6 cellular contexts compared by ENCODE assay signal in the genomic region with DNA sequence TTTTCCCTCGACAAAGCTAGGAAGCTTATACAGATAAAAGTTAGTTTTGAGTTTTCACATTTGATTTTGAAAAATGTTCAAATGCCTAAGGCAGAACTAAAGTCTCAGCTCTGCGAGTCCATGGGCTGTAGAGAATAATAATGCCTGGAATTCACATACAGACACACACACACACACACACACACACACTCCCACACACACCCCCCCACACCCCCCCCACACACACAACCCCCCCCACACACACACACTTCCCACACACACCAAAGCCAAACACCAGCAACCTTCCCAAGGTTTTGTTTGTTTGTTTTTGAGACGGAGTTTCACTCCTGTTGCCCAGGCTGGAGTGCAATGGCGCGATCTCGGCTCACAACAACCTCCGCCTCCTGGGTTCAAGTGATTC.
"Had no signal": no experiment of that assay in that cellular context is flagged by ENCODE, and none has a peak within 500 bp of the region (broad histone marks: within the 10 kb centered on the region; RNA-seq: fewer than 3 reads in every experiment).

No MANE protein-coding gene starts in this region.

- H3K9ac ChIP-seq: GM23248 had no signal

- H3K36me3 ChIP-seq: HAP-1 had no signal

- H3K9me3 ChIP-seq: HAP-1 had no signal

- H3K4me3 ChIP-seq: GM23248, HAP-1, K562 had no signal

- DNase-seq: GM23248, GOT3, H7, IMR-90 had no signal

- H3K27ac ChIP-seq: GM23248 had no signal
